1 cellular context compared by ENCODE assay signal in the genomic region with DNA sequence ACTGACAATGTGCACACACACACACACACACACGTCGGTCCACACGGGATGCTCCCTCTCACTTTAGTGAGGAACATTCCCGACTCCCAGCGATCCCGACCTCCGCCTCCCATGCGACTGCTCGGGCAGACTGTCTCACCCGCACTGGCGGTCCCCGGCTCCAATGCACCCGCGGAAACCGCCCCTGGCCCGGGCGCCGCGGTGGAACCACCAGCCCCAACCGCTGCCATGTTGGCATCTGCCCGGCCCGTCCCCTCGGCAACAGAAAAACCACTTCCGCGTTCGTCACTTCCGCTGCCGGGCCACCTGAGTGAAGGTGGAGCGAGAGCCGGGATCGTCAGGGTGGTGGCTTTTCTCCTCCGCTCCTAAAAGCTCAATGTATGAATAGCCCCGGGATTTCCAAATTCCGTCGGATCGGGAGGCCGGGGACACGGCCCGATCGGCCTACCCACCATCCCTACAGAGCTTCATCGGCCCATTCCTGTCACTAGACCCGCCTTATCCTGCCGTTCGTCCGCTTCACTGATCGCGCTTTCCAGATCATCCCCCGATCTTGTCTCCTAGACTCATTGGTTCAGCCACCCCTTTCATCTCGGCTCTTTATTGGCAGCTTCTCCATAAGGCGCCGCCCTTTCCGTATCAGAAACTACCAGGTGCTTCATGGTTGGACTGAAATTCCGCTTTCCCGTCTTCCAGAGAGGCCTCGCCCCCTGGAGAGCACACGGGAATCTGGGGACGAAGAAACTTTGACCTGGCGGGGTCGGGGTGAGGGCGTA.
TF ChIP-seq lines count a peak whose summit lies in the region.

TSS of gene SLC35A2 (minus strand) at position 240 of the 776 bp plus-strand sequence. CDS start at position 230, 10 bp downstream.

TF ChIP-seq in HepG2, 621 proteins besides CTCF, POLR2A, EP300 and RAD21 (continued from another document and continues in another):
- TF ChIP-seq ZHX1 (CRISPR knock-in tag; IDR thresholded peaks at IDR 0.05; ENCODE audit: low read depth) (no peak), CBFB (CRISPR knock-in tag; IDR thresholded peaks at IDR 0.05) (0 out of 2 replicates have a peak, but pooled peaks have one; percentile 34), POGK (CRISPR knock-in tag; conservative IDR thresholded peaks at IDR 0.05) (0 out of 2 replicates have a peak, but pooled peaks have one; percentile 19), ZNF562 (CRISPR knock-in tag; IDR thresholded peaks at IDR 0.05; ENCODE audit: borderline replicate concordance) (no peak), ZFX (CRISPR knock-in tag; IDR thresholded peaks at IDR 0.05; ENCODE audit: low read depth) (0 out of 2 replicates have a peak, but pooled peaks have one; percentile 22), ZEB1 (IDR thresholded peaks at IDR 0.05; ENCODE audit: insufficient replicate concordance, low read depth) (peak; percentile 77), AGO2 (optimal IDR thresholded peaks at IDR 0.05; ENCODE audit: low read depth, low read length) (peak; percentile 70), MYC (CRISPR knock-in tag; IDR thresholded peaks at IDR 0.05; ENCODE audit: borderline replicate concordance) (peak; percentile 28; the same call in 1 of the 2 replicates), SRSF4 (IDR thresholded peaks at IDR 0.05; ENCODE audit: low read depth, low read length, poor library complexity, severe bottlenecking) (no peak), ZNF383 (CRISPR knock-in tag; IDR thresholded peaks at IDR 0.05; ENCODE audit: borderline replicate concordance) (no peak), ZSCAN29 (CRISPR knock-in tag; conservative IDR thresholded peaks at IDR 0.05) (no peak), ZNF121 (CRISPR knock-in tag; IDR thresholded peaks at IDR 0.05) (peak; percentile 11; the same call in 1 of the 2 replicates), STAG1 (CRISPR knock-in tag; IDR thresholded peaks at IDR 0.05) (no peak), ZNF772 (CRISPR knock-in tag; IDR thresholded peaks at IDR 0.05) (0 out of 2 replicates have a peak, but pooled peaks have one; percentile 21), KLF12 (CRISPR knock-in tag; IDR thresholded peaks at IDR 0.05; ENCODE audit: borderline replicate concordance) (no peak), ZNF547 (CRISPR knock-in tag; IDR thresholded peaks at IDR 0.05) (0 out of 2 replicates have a peak, but pooled peaks have one; percentile 26), ZNF703 (CRISPR knock-in tag; IDR thresholded peaks at IDR 0.05; ENCODE audit: borderline replicate concordance) (no peak), ZC3H13 (CRISPR knock-in tag; IDR thresholded peaks at IDR 0.05) (peak; percentile 69; the same call in 1 of the 2 replicates), ZSCAN12 (CRISPR knock-in tag; IDR thresholded peaks at IDR 0.05) (no peak), ZNF543 (CRISPR knock-in tag; IDR thresholded peaks at IDR 0.05) (no peak), MED1 (CRISPR knock-in tag; IDR thresholded peaks at IDR 0.05) (0 out of 2 replicates have a peak, but pooled peaks have one; percentile 25), SNAI1 (CRISPR knock-in tag; IDR thresholded peaks at IDR 0.05; ENCODE audit: borderline replicate concordance) (no peak), ZNF7 (CRISPR knock-in tag; IDR thresholded peaks at IDR 0.05) (no peak), ETV5 (CRISPR knock-in tag; IDR thresholded peaks at IDR 0.05; ENCODE audit: borderline replicate concordance) (peak; percentile 24; the same call in 1 of the 2 replicates), REST (IDR thresholded peaks at IDR 0.05; ENCODE audit: borderline replicate concordance in 1 of 2, low read depth in 1 of 2, low read length in 2 of 2) (no peak), CREM (IDR thresholded peaks at IDR 0.05) (peak; percentile 84), CREM (CRISPR knock-in tag; IDR thresholded peaks at IDR 0.05) (no peak), ZFP62 (CRISPR knock-in tag; IDR thresholded peaks at IDR 0.05) (no peak), JUNB (CRISPR knock-in tag; IDR thresholded peaks at IDR 0.05; ENCODE audit: borderline replicate concordance) (peak; percentile 18; the same call in 1 of the 2 replicates), ZNF567 (CRISPR knock-in tag; IDR thresholded peaks at IDR 0.05; ENCODE audit: borderline replicate concordance) (no peak), ZNF136 (CRISPR knock-in tag; IDR thresholded peaks at IDR 0.05; ENCODE audit: low read depth) (no peak), RBM39 (IDR thresholded peaks at IDR 0.05; ENCODE audit: low read depth, low read length, poor library complexity, severe bottlenecking) (no peak), RXRA (CRISPR knock-in tag; IDR thresholded peaks at IDR 0.05) (peak; percentile 65; the same call in 1 of the 2 replicates), BATF2 (CRISPR knock-in tag; IDR thresholded peaks at IDR 0.05) (peak; percentile 74; the same call in 1 of the 2 replicates), ELF4 (CRISPR knock-in tag; IDR thresholded peaks at IDR 0.05; ENCODE audit: borderline replicate concordance) (peak; percentile 66; the same call in 1 of the 2 replicates), LBX2 (CRISPR knock-in tag; IDR thresholded peaks at IDR 0.05; ENCODE audit: borderline replicate concordance) (no peak), ZBTB7A (CRISPR knock-in tag; IDR thresholded peaks at IDR 0.05) (no peak), ZNF34 (CRISPR knock-in tag; IDR thresholded peaks at IDR 0.05; ENCODE audit: borderline replicate concordance) (no peak), ELF3 (CRISPR knock-in tag; IDR thresholded peaks at IDR 0.05) (no peak), DPF2 (CRISPR knock-in tag; IDR thresholded peaks at IDR 0.05; ENCODE audit: borderline replicate concordance, low read depth) (no peak), MYNN (CRISPR knock-in tag; IDR thresholded peaks at IDR 0.05; ENCODE audit: low read depth) (no peak), KDM4B (CRISPR knock-in tag; IDR thresholded peaks at IDR 0.05) (no peak), HDAC6 (IDR thresholded peaks at IDR 0.05; ENCODE audit: low read depth, low read length) (no peak), POLR2AphosphoS5 (IDR thresholded peaks at IDR 0.05; ENCODE audit: low read depth, low read length) (peak; percentile 39; the same call in 1 of the 2 replicates), HES4 (CRISPR knock-in tag; IDR thresholded peaks at IDR 0.05; ENCODE audit: borderline replicate concordance) (no peak), TCF7 (IDR thresholded peaks at IDR 0.05; ENCODE audit: low read depth) (no peak), ZNF362 (CRISPR knock-in tag; IDR thresholded peaks at IDR 0.05; ENCODE audit: borderline replicate concordance) (peak; percentile 38; the same call in 1 of the 2 replicates), NFATC3 (CRISPR knock-in tag; IDR thresholded peaks at IDR 0.05) (0 out of 2 replicates have a peak, but pooled peaks have one; percentile 39), KDM5A (IDR thresholded peaks at IDR 0.05; ENCODE audit: borderline replicate concordance, low read length) (peak; percentile 53; the same call in 1 of the 2 replicates), SOX5 (CRISPR knock-in tag; IDR thresholded peaks at IDR 0.05; ENCODE audit: borderline replicate concordance) (no peak), HOXA7 (CRISPR knock-in tag; IDR thresholded peaks at IDR 0.05) (no peak), GABPB1 (CRISPR knock-in tag; IDR thresholded peaks at IDR 0.05) (peak; percentile 97)
- TF ChIP-seq, protein P1, sequence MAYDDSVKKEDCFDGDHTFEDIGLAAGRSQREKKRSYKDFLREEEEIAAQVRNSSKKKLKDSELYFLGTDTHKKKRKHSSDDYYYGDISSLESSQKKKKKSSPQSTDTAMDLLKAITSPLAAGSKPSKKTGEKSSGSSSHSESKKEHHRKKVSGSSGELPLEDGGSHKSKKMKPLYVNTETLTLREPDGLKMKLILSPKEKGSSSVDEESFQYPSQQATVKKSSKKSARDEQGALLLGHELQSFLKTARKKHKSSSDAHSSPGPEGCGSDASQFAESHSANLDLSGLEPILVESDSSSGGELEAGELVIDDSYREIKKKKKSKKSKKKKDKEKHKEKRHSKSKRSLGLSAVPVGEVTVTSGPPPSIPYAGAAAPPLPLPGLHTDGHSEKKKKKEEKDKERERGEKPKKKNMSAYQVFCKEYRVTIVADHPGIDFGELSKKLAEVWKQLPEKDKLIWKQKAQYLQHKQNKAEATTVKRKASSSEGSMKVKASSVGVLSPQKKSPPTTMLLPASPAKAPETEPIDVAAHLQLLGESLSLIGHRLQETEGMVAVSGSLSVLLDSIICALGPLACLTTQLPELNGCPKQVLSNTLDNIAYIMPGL (CRISPR knock-in tag; IDR thresholded peaks at IDR 0.05; ENCODE audit: borderline replicate concordance in 1 of 2, low read depth in 1 of 2) = no peak
- TF ChIP-seq, protein P2, sequence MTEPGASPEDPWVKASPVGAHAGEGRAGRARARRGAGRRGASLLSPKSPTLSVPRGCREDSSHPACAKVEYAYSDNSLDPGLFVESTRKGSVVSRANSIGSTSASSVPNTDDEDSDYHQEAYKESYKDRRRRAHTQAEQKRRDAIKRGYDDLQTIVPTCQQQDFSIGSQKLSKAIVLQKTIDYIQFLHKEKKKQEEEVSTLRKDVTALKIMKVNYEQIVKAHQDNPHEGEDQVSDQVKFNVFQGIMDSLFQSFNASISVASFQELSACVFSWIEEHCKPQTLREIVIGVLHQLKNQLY (CRISPR knock-in tag; IDR thresholded peaks at IDR 0.05) = no peak
- TF ChIP-seq, protein P3, sequence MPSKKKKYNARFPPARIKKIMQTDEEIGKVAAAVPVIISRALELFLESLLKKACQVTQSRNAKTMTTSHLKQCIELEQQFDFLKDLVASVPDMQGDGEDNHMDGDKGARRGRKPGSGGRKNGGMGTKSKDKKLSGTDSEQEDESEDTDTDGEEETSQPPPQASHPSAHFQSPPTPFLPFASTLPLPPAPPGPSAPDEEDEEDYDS (CRISPR knock-in tag; IDR thresholded peaks at IDR 0.05) = peak; percentile 70
